Comparison of ENCODE assay signal across 13 cellular contexts in the genomic region with DNA sequence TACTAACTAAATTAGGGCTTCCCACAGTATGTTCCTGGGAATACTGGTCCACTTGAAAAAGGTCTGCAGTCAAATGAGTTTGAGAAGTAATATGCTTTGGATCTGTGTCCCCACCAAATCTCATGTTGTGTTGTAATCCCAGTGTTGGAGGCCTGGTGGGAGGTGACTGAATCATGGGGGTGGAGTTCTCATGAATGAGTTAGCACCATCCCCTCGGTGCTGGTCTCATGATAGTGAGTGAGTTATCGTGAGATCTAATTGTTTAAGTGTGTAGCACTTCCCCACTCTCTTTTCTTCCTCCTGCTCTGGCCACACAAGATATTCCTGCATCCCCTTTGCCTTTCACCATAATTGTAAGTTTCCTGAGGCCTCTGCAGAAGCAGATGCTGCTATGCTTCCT.
DNase-seq lines count a peak whose midpoint lies in the region; TF ChIP-seq lines count a peak whose summit lies in the region.
"Had no signal": no experiment of that assay in that cellular context is flagged by ENCODE, and none has a peak within 500 bp of the region (broad histone marks: within the 10 kb centered on the region; RNA-seq: fewer than 3 reads in every experiment).

No MANE protein-coding gene starts in this region.

- H3K4me3 ChIP-seq in epithelial cell of esophagus (ENCODE audit: low read length), result no peak overlapping the region
- H3K4me3 ChIP-seq: A549, heart right ventricle, mucosa of descending colon had no signal

- peak; percentile 9 for DNase-seq in SIG-M5 treated with dmso at 0.1 percent for 504 hours (lab: John Stamatoyannopoulos, UW; ENCODE audit: unreplicated experiment)
- no peak for DNase-seq in SIG-M5 (lab: John Stamatoyannopoulos, UW)
- DNase-seq in RKO (ENCODE audit: low spot score), result peak; percentile 47
- peak; percentile 32 for DNase-seq in epithelial cell of esophagus (ENCODE audit: low read depth)
- DNase-seq in non-pigmented ciliary epithelial cell (ENCODE audit: low read depth), result peak; percentile 30
- DNase-seq in NCI-H187 treated with DMSO at 0.1 percent for 48 hours (lab: John Stamatoyannopoulos, UW), result no peak
- no peak for DNase-seq in DMS114 treated with DMSO at 0.1 percent for 48 hours (lab: John Stamatoyannopoulos, UW; ENCODE audit: unreplicated experiment)
- DNase-seq in HuH-7 (ENCODE audit: low spot score), result no peak
- DNase-seq: heart right ventricle, mucosa of descending colon, NCI-H1092, small intestine had no signal

- TF ChIP-seq CTCF in epithelial cell of esophagus (IDR thresholded peaks at IDR 0.05; ENCODE audit: insufficient read depth, low read depth, low read length, missing control alignments), result no peak

Comparison
In these comparisons a context has a peak if more than half of its experiments do, and no peak if none do; other contexts are left out.
1. DNase-seq: peak in SIG-M5 treated with dmso at 0.1 percent for 504 hours (single experiment), RKO (single experiment), epithelial cell of esophagus (single experiment) and non-pigmented ciliary epithelial cell (single experiment); none in SIG-M5 (single experiment), NCI-H187 treated with DMSO at 0.1 percent for 48 hours (single experiment), DMS114 treated with DMSO at 0.1 percent for 48 hours (single experiment) and HuH-7 (single experiment).